In the genomic region with DNA sequence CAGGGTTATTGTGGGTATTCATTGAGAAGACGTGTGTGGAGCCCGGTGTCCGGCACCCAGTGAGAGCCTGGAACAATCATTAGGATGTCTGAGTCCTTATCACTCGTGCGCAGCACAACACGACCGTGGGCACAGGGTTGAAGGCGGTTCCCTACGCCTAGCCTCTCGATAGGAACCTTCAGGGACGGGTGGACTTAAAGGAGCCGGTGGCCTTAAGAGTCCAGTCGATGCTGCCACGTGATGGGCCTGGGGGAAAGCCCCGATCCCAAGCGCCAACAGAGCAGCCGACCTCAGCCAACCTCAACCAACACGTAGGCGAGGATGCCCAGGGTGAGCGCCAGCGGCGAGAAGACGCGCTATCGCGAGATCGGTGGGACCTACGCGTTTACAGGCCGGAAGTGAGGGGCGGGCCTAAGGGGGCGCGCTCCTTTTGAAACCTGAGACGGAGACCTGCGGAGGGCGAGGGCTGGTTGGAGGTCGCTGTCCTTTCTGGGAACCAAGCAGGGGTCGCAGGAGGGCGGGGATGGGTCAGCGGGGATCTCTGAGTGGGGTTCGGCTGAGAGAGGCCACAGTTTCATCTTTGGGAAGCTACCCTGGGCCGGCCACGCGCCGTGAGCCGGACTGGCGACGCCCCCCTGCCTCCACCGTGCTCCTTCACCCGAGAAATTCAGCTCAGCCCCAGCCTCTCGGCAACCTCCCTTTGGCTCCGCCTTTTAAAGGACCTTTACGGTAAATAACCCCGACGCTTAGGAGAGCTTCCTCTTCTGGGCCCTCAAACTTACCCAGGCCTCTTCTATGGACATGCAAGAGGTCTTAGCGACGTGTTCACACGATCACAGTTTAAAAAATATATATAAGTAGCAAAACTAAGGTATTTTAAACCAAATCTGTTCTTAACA, we compare ENCODE assay signal across 8 cellular contexts. TPM values are rescaled to one million over a fixed set of nuclear protein-coding genes. Genes with fewer than 3 reads are reported as not detected.
DNase-seq lines count a peak whose midpoint lies in the region; ATAC-seq and TF ChIP-seq lines count a peak whose summit lies in the region.

No MANE protein-coding gene starts in this region.

- DNase-seq in GM10266 (ENCODE audit: extremely low spot score): peak; percentile 90
- peak; percentile 94 for DNase-seq in NCI-H1436 (lab: John Stamatoyannopoulos, UW)
- DNase-seq in T-helper 1 cell: peak; percentile 76 to 94 (median 83)
- DNase-seq in ascending aorta (ENCODE audit: low spot score in 2 of 2): peak; percentile 68 to 94
- peak; percentile 29 to 74 for DNase-seq in hippocampal formation (lab: John Stamatoyannopoulos, UW)
- DNase-seq in renal cortical epithelial cell (ENCODE audit: low read depth): peak; percentile 92
- DNase-seq in aorta: peak; percentile 95 to 98

- ATAC-seq in HG02623 (IDR thresholded peaks at IDR 0.05; ENCODE audit: unreplicated experiment): peak; percentile 87
- peak; percentile 96 for ATAC-seq in aorta (ENCODE audit: low FRiP score)

- intact Hi-C loops in ascending aorta (cut with DNase I): no loop called here
- intact Hi-C loops in aorta (cut with DNase I): no loop called here

- H3K27ac ChIP-seq in ascending aorta (no peak overlapping the region), aorta (ENCODE audit: low read depth in 1 of 2, low read length in 2 of 2) (no peak overlapping the region)

- H3K9me3 ChIP-seq in ascending aorta (no peaks in the 10 kb centered on the region), aorta (ENCODE audit: control insufficient read depth, low read length) (no peaks in the 10 kb centered on the region)

- no peak for TF ChIP-seq CTCF in GM10266 (IDR thresholded peaks at IDR 0.05; ENCODE audit: control insufficient read depth, insufficient read depth, low read depth, missing control alignments)
- no peak for TF ChIP-seq CTCF in ascending aorta (IDR thresholded peaks at IDR 0.05)

- peaks cover 0 to 6% of the 10 kb centered on the region in 2 donors for H3K4me1 ChIP-seq in ascending aorta
- H3K4me1 ChIP-seq in aorta (ENCODE audit: control insufficient read depth in 1 of 2, insufficient read depth in 2 of 2, low read length in 2 of 2): no peaks in the 10 kb centered on the region

- WGBS in aorta, 2 donors: 1% methylated on average over 57 to 58 of the region's 58 CpGs

- H3K36me3 ChIP-seq in ascending aorta: no peaks in the 10 kb centered on the region
- no peaks in the 10 kb centered on the region for H3K36me3 ChIP-seq in aorta (ENCODE audit: control insufficient read depth in 1 of 2, insufficient read depth in 2 of 2, low read length in 1 of 2)

- H3K4me3 ChIP-seq in ascending aorta (peak overlapping the region; percentile 50 to 70), aorta (ENCODE audit: low read length in 2 of 2) (peak overlapping the region; percentile 15 to 63)

- H3K27me3 ChIP-seq in ascending aorta: no peaks in the 10 kb centered on the region
- no peaks in the 10 kb centered on the region for H3K27me3 ChIP-seq in aorta (ENCODE audit: control insufficient read depth in 1 of 2, insufficient read depth in 2 of 2, low read length in 1 of 2)

RNA-seq across cellular contexts. Expression of a gene that starts 28.3 kb away (rescaled TPM):
- total RNA-seq in ascending aorta (not detected), renal cortical epithelial cell (13.5 and 21.5 TPM in 2 replicates), aorta (not detected)
- not detected for polyA plus RNA-seq in aorta

RNA-seq across cellular contexts. Expression of a gene that starts 49.4 kb away (rescaled TPM):
- 1.2 TPM for total RNA-seq in ascending aorta
- total RNA-seq in renal cortical epithelial cell: 3.5 TPM in 1 of 2 replicates, not detected in the other
- 1 to 10 TPM in 1 of 2 donors, under 1 TPM in 1; 0.88 to 2.1 TPM for total RNA-seq in aorta
- not detected for polyA plus RNA-seq in aorta

RNA-seq across cellular contexts. Expression of a gene that starts 50.5 kb away (rescaled TPM):
- total RNA-seq in ascending aorta: not detected
- 0.10 TPM in 1 of 2 replicates, not detected in the other for total RNA-seq in renal cortical epithelial cell
- not detected for total RNA-seq in aorta
- not detected for polyA plus RNA-seq in aorta

Comparison
In these comparisons a context has a peak if more than half of its experiments do, and no peak if none do; other contexts are left out.
1. RNA of a gene that starts 28.3 kb away (total RNA-seq): 13.5 to 21.5 TPM in renal cortical epithelial cell; not detected in ascending aorta (single experiment) and not detected in aorta; every median in the first group is over 10 times any median in the second.
2. Peak in every context shown above with its lines, with median percentiles within 50 percentile points of each other: DNase-seq.